Comparison of ENCODE assay signal across 6 cellular contexts in the genomic region with DNA sequence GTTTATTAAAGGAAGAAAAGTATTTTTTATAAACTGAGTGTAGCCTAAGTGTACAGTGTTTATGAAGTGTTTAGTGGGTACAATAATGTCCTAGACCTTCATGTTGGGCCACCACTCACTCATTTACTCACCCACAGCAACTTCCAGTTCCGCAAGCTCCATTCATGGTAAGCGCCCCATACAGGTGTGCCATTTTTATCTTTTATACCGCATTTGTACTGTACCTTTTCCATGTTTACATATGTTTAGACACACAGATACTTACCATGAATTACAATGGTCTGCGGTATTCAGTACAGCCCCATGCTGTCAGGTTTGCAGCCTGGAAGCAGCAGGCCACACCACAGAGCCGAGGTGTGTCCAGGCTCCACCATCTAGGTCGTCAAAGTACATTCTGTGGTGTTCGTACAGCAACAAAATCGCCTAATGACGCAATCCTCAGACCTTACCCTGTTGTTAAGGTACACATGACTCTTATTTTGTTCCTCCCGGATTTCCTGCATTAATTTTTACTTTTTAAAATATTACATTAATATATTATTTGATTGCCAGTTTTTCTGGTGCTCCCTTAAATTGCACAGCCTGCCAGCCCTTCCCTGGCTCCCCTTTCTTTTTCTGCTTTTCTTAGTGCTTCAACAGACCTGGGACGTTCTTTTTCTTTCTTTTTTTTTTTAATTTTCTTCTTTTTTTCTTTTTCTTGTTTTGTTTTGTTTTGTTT. TPM values are rescaled to one million over a fixed set of nuclear protein-coding genes. Genes with fewer than 3 reads are reported as not detected.
DNase-seq lines count a peak whose midpoint lies in the region; ATAC-seq and TF ChIP-seq lines count a peak whose summit lies in the region.

No MANE protein-coding gene starts in this region.

- no peaks in the 10 kb centered on the region for H3K9me3 ChIP-seq in Peyer's patch

- TF ChIP-seq CTCF in GM13976 (IDR thresholded peaks at IDR 0.05; ENCODE audit: borderline replicate concordance, control extremely low read depth, extremely low read depth, insufficient read depth, missing control alignments): no peak
- no peak for TF ChIP-seq CTCF in Peyer's patch (IDR thresholded peaks at IDR 0.05)
- no peak for TF ChIP-seq CTCF in epithelial cell of proximal tubule (conservative IDR thresholded peaks at IDR 0.05; ENCODE audit: low read depth, low read length)

- peaks cover 0 to 27% (median 3%) of the 10 kb centered on the region in 4 donors for H3K4me1 ChIP-seq in Peyer's patch

- H3K4me3 ChIP-seq in Peyer's patch (peak overlapping the region; percentile 61 to 91 (median 75)), epithelial cell of proximal tubule (ENCODE audit: low read depth, low read length) (peak overlapping the region; percentile 78)

- no peaks in the 10 kb centered on the region for H3K27me3 ChIP-seq in Peyer's patch

- peak; percentile 22 for DNase-seq in GM13976 (ENCODE audit: low spot score)
- DNase-seq in Peyer's patch: peak; percentile 20 to 64 (median 50)
- DNase-seq in epithelial cell of proximal tubule (ENCODE audit: low read depth): peak; percentile 10
- DNase-seq in stimulated activated CD8-positive, alpha-beta memory T cell treated with anti-CD3 and anti-CD28 coated beads, Interleukin-4, amount 100 ng/mL, for 48 hours: peak; percentile 33
- no peak for DNase-seq in hepatic stellate cell (ENCODE audit: low spot score)

- TF ChIP-seq POLR2A in Peyer's patch (IDR thresholded peaks at IDR 0.05): no peak

- no peak for ATAC-seq in GM21447 (IDR thresholded peaks at IDR 0.05; ENCODE audit: unreplicated experiment)

- H3K36me3 ChIP-seq in Peyer's patch: peaks cover 0 to 21% (median 0%) of the 10 kb centered on the region in 3 donors

- peak overlapping the region; percentile 76 to 86 (median 80) for H3K27ac ChIP-seq in Peyer's patch

- in situ Hi-C loops in GM13976 (cut with MboI; ENCODE audit: low sequenced_read_pairs, unreplicated experiment): loop anchor here (10.0 kb wide), 1 partner anchor 82 kb away; no protein-coding TSS in a partner anchor

RNA-seq across cellular contexts. Expression of a gene that starts 0.9 kb away (rescaled TPM):
- 100 to 1,000 TPM in 1 of 4 donors, 10 to 100 TPM in 3; 54.4 to 106 (median 67.7) TPM for total RNA-seq in Peyer's patch
- 246 and 313 TPM in 2 replicates for total RNA-seq in epithelial cell of proximal tubule

RNA-seq across cellular contexts. Expression of a gene that starts 26.6 kb away (rescaled TPM):
- total RNA-seq in Peyer's patch (1 to 10 TPM; 5.7 to 6.6 (median 6.3) TPM), epithelial cell of proximal tubule (0.35 TPM in 1 of 2 replicates, not detected in the other)

RNA-seq across cellular contexts. Expression of a gene that starts 29.1 kb away (rescaled TPM):
- total RNA-seq in Peyer's patch (not detected), epithelial cell of proximal tubule (not detected in 2 replicates)

RNA-seq across cellular contexts. Expression of a gene that starts 35.3 kb away (rescaled TPM):
- total RNA-seq in Peyer's patch (10 to 100 TPM; 22.6 to 31.0 (median 26.4) TPM), epithelial cell of proximal tubule (9.7 and 12.2 TPM in 2 replicates)

RNA-seq across cellular contexts. Expression of a gene that starts 39.2 kb away (rescaled TPM):
- total RNA-seq in Peyer's patch (1 to 10 TPM in 3 of 4 donors, not detected in 1; 1.9 to 5.6 (median 3.3) TPM), epithelial cell of proximal tubule (0.14 and 0.23 TPM in 2 replicates)
